Comparison of ENCODE assay signal across 21 cellular contexts in the genomic region with DNA sequence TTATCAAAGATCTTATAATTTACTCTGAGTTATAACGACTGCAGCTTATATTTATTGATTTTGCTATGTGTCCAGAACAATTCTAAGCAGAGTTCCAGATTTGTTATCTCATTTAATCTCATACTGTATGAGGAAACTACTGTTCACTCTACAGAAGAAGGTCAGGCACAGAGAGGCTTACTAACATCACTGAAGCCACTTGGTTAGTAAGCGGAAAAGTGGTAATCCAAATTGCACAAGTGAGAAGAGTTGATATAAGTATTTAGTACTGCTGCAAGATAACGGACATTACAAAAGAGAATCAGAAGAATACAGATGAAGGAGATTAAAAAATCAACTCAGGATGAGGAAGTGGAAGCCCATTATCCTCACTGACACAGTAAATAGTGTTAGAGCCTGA.
"Had no signal": no experiment of that assay in that cellular context is flagged by ENCODE, and none has a peak within 500 bp of the region (broad histone marks: within the 10 kb centered on the region; RNA-seq: fewer than 3 reads in every experiment).

No MANE protein-coding gene starts in this region.

- ATAC-seq: esophagus mucosa; heart left ventricle; left colon; left ventricle myocardium superior; psoas muscle; stimulated activated naive B cell treated with anti-CD40 and anti-IgM and Interleukin-4, amounts not matched to agents 10 μg/mL and 1 μg/mL and 100 μg/mL, for 72 hours; stimulated activated naive CD8-positive, alpha-beta T cell treated with anti-CD3 and anti-CD28 coated beads, Interleukin-15, amount 100 ng/mL, for 72 hours; upper lobe of right lung had no signal

- H3K4me3 ChIP-seq: heart left ventricle, lung, psoas muscle, sigmoid colon, skin epidermis, testis, tibial nerve, upper lobe of right lung, vagina had no signal

- H3K9me3 ChIP-seq: heart left ventricle, psoas muscle, sigmoid colon, testis, tibial nerve, upper lobe of right lung, vagina had no signal

- H3K4me1 ChIP-seq: psoas muscle, sigmoid colon, testis, upper lobe of right lung, vagina had no signal

- DNase-seq: effector memory CD4-positive, alpha-beta T cell; heart left ventricle; hippocampal formation; left colon; left ventricle myocardium superior; mesendoderm; naive B cell; nephron progenitor cell; psoas muscle; sigmoid colon; stimulated activated CD4-positive, alpha-beta T cell treated with anti-CD3 and anti-CD28 coated beads, Interleukin-2, amount 100 ng/mL, for 24 hours; stimulated activated CD4-positive, alpha-beta T cell treated with anti-CD3 and anti-CD28 coated beads, Interleukin-4, amount 100 ng/mL, for 4 hours; stimulated activated naive B cell treated with anti-CD40 and anti-IgM and Interleukin-4, amounts not matched to agents 10 μg/mL and 1 μg/mL and 100 μg/mL, for 72 hours; stimulated activated naive CD8-positive, alpha-beta T cell treated with anti-CD3 and anti-CD28 coated beads, Interleukin-15, amount 100 ng/mL, for 72 hours; testis; upper lobe of right lung had no signal

- H3K9me3 Mint-ChIP-seq: nephron progenitor cell; stimulated activated naive B cell treated with anti-CD40 and anti-IgM and Interleukin-4, amounts not matched to agents 10 μg/mL and 1 μg/mL and 100 μg/mL, for 72 hours had no signal

- H3K27me3 ChIP-seq: heart left ventricle, sigmoid colon, testis, tibial nerve, upper lobe of right lung, vagina had no signal

- H3K27ac Mint-ChIP-seq: naive B cell; nephron progenitor cell; stimulated activated naive B cell treated with anti-CD40 and anti-IgM and Interleukin-4, amounts not matched to agents 10 μg/mL and 1 μg/mL and 100 μg/mL, for 72 hours; stimulated activated naive CD8-positive, alpha-beta T cell treated with anti-CD3 and anti-CD28 coated beads, Interleukin-15, amount 100 ng/mL, for 72 hours had no signal

- H3K36me3 Mint-ChIP-seq: naive B cell; stimulated activated naive B cell treated with anti-CD40 and anti-IgM and Interleukin-4, amounts not matched to agents 10 μg/mL and 1 μg/mL and 100 μg/mL, for 72 hours had no signal

- H3K4me3 Mint-ChIP-seq: naive B cell; nephron progenitor cell; stimulated activated naive B cell treated with anti-CD40 and anti-IgM and Interleukin-4, amounts not matched to agents 10 μg/mL and 1 μg/mL and 100 μg/mL, for 72 hours; stimulated activated naive CD8-positive, alpha-beta T cell treated with anti-CD3 and anti-CD28 coated beads, Interleukin-15, amount 100 ng/mL, for 72 hours had no signal

- H3K27ac ChIP-seq: heart left ventricle, psoas muscle, sigmoid colon, skin epidermis, testis, tibial nerve, upper lobe of right lung, vagina had no signal

- H3K27me3 Mint-ChIP-seq: stimulated activated naive CD8-positive, alpha-beta T cell treated with anti-CD3 and anti-CD28 coated beads, Interleukin-15, amount 100 ng/mL, for 72 hours had no signal

- H3K4me1 Mint-ChIP-seq: nephron progenitor cell; stimulated activated naive CD8-positive, alpha-beta T cell treated with anti-CD3 and anti-CD28 coated beads, Interleukin-15, amount 100 ng/mL, for 72 hours had no signal

- H3K36me3 ChIP-seq: heart left ventricle, sigmoid colon, tibial nerve, upper lobe of right lung, vagina had no signal
